Comparison of ENCODE assay signal across 36 cellular contexts in genomic region chr3:29302619-29303018, GRCh38.
"Had no signal": no experiment of that assay in that cellular context is flagged by ENCODE, and none has a peak within 500 bp of the region (broad histone marks: within the 10 kb centered on the region; RNA-seq: fewer than 3 reads in every experiment).

No MANE protein-coding gene starts in this region.

- H3K27ac ChIP-seq: ascending aorta, cardiac muscle cell, VCaP had no signal

- H3K36me3 Mint-ChIP-seq: activated CD4-positive, alpha-beta memory T cell treated with anti-CD3 and anti-CD28 coated beads for 36 hours; activated CD8-positive, alpha-beta memory T cell treated with anti-CD3 and anti-CD28 coated beads, Interleukin-2, amount 10 ng/mL, durations not matched to agents 7 days and 5 days; activated naive CD4-positive, alpha-beta T cell treated with anti-CD3 and anti-CD28 coated beads, Interleukin-2, amount 10 ng/mL, durations not matched to agents 7 days and 5 days; activated naive CD4-positive, alpha-beta T cell treated with anti-CD3 and anti-CD28 coated beads, Interleukin-2, amount 50 U/mL, for 24 hours; activated naive CD8-positive, alpha-beta T cell; activated naive CD8-positive, alpha-beta T cell treated with anti-CD3 and anti-CD28 coated beads, Interleukin-2, amount 10 ng/mL, durations not matched to agents 7 days and 5 days had no signal

- ATAC-seq: activated CD8-positive, alpha-beta memory T cell treated with anti-CD3 and anti-CD28 coated beads, Interleukin-2, amount 10 ng/mL, durations not matched to agents 7 days and 5 days; activated CD8-positive, alpha-beta T cell treated with anti-CD3 and anti-CD28 coated beads for 36 hours; activated naive CD8-positive, alpha-beta T cell treated with anti-CD3 and anti-CD28 coated beads, Interleukin-2, amount 50 U/mL, for 24 hours had no signal

- H3K27ac Mint-ChIP-seq: activated B cell treated with CpG ODN at 0.5 μM for 24 hours; activated CD4-positive, alpha-beta memory T cell treated with anti-CD3 and anti-CD28 coated beads for 36 hours; activated CD4-positive, alpha-beta T cell treated with anti-CD3 and anti-CD28 coated beads, Interleukin-2, amount 10 ng/mL, durations not matched to agents 24 days and 14 days; activated CD8-positive, alpha-beta memory T cell treated with anti-CD3 and anti-CD28 coated beads, Interleukin-2, amount 10 ng/mL, durations not matched to agents 7 days and 5 days; activated CD8-positive, alpha-beta T cell treated with anti-CD3 and anti-CD28 coated beads for 36 hours; activated naive CD4-positive, alpha-beta T cell treated with anti-CD3 and anti-CD28 coated beads, Interleukin-2, amount 10 ng/mL, durations not matched to agents 7 days and 5 days; activated naive CD4-positive, alpha-beta T cell treated with anti-CD3 and anti-CD28 coated beads, Interleukin-2, amount 50 U/mL, for 24 hours; activated naive CD8-positive, alpha-beta T cell; activated naive CD8-positive, alpha-beta T cell treated with anti-CD3 and anti-CD28 coated beads, Interleukin-2, amount 10 ng/mL, durations not matched to agents 7 days and 5 days; activated naive CD8-positive, alpha-beta T cell treated with anti-CD3 and anti-CD28 coated beads, Interleukin-2, amount 50 U/mL, for 24 hours; activated T-cell treated with anti-CD3 and anti-CD28 coated beads, Interleukin-2, amount 50 U/mL, for 24 hours; activated T-helper 2 cell treated with anti-CD3 and anti-CD28 coated beads, Interferon-gamma antibody, Interleukin-2, Interleukin-4, amounts not matched to agents 10 μg/mL and 5 μg/mL and 100 μg/mL, durations not matched to agents 14 hours and 24 hours and 36 hours; brain; T-helper 1 cell treated with Interleukin-12 subunit alpha and Interleukin-12 subunit beta and Interleukin-4 antibody, amounts not matched to agents 30 μg/mL and 1 μg/mL, for 36 hours; T-helper 2 cell treated with Interferon-gamma antibody and Interleukin-4, amounts not matched to agents 5 μg/mL and 100 μg/mL, for 36 hours had no signal

- H3K4me3 Mint-ChIP-seq: activated B cell treated with CpG ODN at 0.5 μM for 24 hours; activated CD4-positive, alpha-beta memory T cell treated with anti-CD3 and anti-CD28 coated beads for 36 hours; activated CD4-positive, alpha-beta T cell treated with anti-CD3 and anti-CD28 coated beads, Interleukin-2, amount 10 ng/mL, durations not matched to agents 24 days and 14 days; activated CD8-positive, alpha-beta memory T cell treated with anti-CD3 and anti-CD28 coated beads, Interleukin-2, amount 10 ng/mL, durations not matched to agents 7 days and 5 days; activated CD8-positive, alpha-beta T cell treated with anti-CD3 and anti-CD28 coated beads for 36 hours; activated naive CD4-positive, alpha-beta T cell treated with anti-CD3 and anti-CD28 coated beads, Interleukin-2, amount 10 ng/mL, durations not matched to agents 7 days and 5 days; activated naive CD4-positive, alpha-beta T cell treated with anti-CD3 and anti-CD28 coated beads, Interleukin-2, amount 50 U/mL, for 24 hours; activated naive CD8-positive, alpha-beta T cell; activated naive CD8-positive, alpha-beta T cell treated with anti-CD3 and anti-CD28 coated beads, Interleukin-2, amount 10 ng/mL, durations not matched to agents 7 days and 5 days; activated naive CD8-positive, alpha-beta T cell treated with anti-CD3 and anti-CD28 coated beads, Interleukin-2, amount 50 U/mL, for 24 hours; activated T-cell treated with anti-CD3 and anti-CD28 coated beads, Interleukin-2, amount 50 U/mL, for 24 hours; brain; central memory CD8-positive, alpha-beta T cell; T-helper 1 cell treated with Interleukin-12 subunit alpha and Interleukin-12 subunit beta and Interleukin-4 antibody, amounts not matched to agents 30 μg/mL and 1 μg/mL, for 36 hours; T-helper 2 cell treated with Interferon-gamma antibody and Interleukin-4, amounts not matched to agents 5 μg/mL and 100 μg/mL, for 36 hours had no signal

- H3K4me1 Mint-ChIP-seq: activated B cell treated with CpG ODN at 0.5 μM for 24 hours; activated CD8-positive, alpha-beta memory T cell treated with anti-CD3 and anti-CD28 coated beads, Interleukin-2, amount 10 ng/mL, durations not matched to agents 7 days and 5 days; activated naive CD4-positive, alpha-beta T cell treated with anti-CD3 and anti-CD28 coated beads, Interleukin-2, amount 50 U/mL, for 24 hours; central memory CD8-positive, alpha-beta T cell had no signal

- H3K9me3 Mint-ChIP-seq: activated B cell treated with CpG ODN at 0.5 μM for 24 hours; activated CD4-positive, alpha-beta T cell treated with anti-CD3 and anti-CD28 coated beads, Interleukin-2, amount 10 ng/mL, durations not matched to agents 24 days and 14 days; activated CD8-positive, alpha-beta T cell treated with anti-CD3 and anti-CD28 coated beads for 36 hours; activated naive CD8-positive, alpha-beta T cell treated with anti-CD3 and anti-CD28 coated beads, Interleukin-2, amount 10 ng/mL, durations not matched to agents 7 days and 5 days; activated naive CD8-positive, alpha-beta T cell treated with anti-CD3 and anti-CD28 coated beads, Interleukin-2, amount 50 U/mL, for 24 hours; activated T-cell treated with anti-CD3 and anti-CD28 coated beads, Interleukin-2, amount 50 U/mL, for 24 hours; activated T-helper 2 cell treated with anti-CD3 and anti-CD28 coated beads, Interferon-gamma antibody, Interleukin-2, Interleukin-4, amounts not matched to agents 10 μg/mL and 5 μg/mL and 100 μg/mL, durations not matched to agents 14 hours and 24 hours and 36 hours; T-helper 2 cell treated with Interferon-gamma antibody and Interleukin-4, amounts not matched to agents 5 μg/mL and 100 μg/mL, for 36 hours had no signal

- H3K27me3 ChIP-seq: ascending aorta, cardiac muscle cell had no signal

- DNase-seq: activated B cell treated with CpG ODN at 0.5 μM for 24 hours; activated CD4-positive, alpha-beta memory T cell treated with anti-CD3 and anti-CD28 coated beads for 36 hours; activated CD4-positive, alpha-beta T cell treated with anti-CD3 and anti-CD28 coated beads for 4 hours; activated CD4-positive, alpha-beta T cell treated with anti-CD3 and anti-CD28 coated beads, Interleukin-2, amount 10 ng/mL, durations not matched to agents 24 days and 14 days; activated CD4-positive, alpha-beta T cell treated with anti-CD3 and anti-CD28 coated beads, Interleukin-2, amount 50 U/mL, for 1 hour; activated CD4-positive, alpha-beta T cell treated with anti-CD3 and anti-CD28 coated beads, Interleukin-2, amount 50 U/mL, for 4 hours; activated CD4-positive, CD25-positive, alpha-beta regulatory T cell treated with anti-CD3 and anti-CD28 coated beads, Interleukin-2, amount 50 U/mL, for 72 hours; activated CD8-positive, alpha-beta memory T cell treated with anti-CD3 and anti-CD28 coated beads for 24 hours; activated CD8-positive, alpha-beta memory T cell treated with anti-CD3 and anti-CD28 coated beads, Interleukin-2, amount 10 ng/mL, durations not matched to agents 7 days and 5 days; activated CD8-positive, alpha-beta memory T cell treated with anti-CD3 and anti-CD28 coated beads, Interleukin-2, amount 50 U/mL, for 48 hours; activated CD8-positive, alpha-beta T cell treated with anti-CD3 and anti-CD28 coated beads for 36 hours; activated effector memory CD4-positive, alpha-beta T cell treated with Interleukin-2 at 50 U/mL for 16 hours; activated gamma-delta T cell; activated naive CD4-positive, alpha-beta T cell treated with anti-CD3 and anti-CD28 coated beads, Interleukin-2, amount 10 ng/mL, durations not matched to agents 7 days and 5 days; activated naive CD4-positive, alpha-beta T cell treated with Interleukin-2 at 50 U/mL for 16 hours; activated naive CD8-positive, alpha-beta T cell treated with anti-CD3 and anti-CD28 coated beads, Interleukin-2, amount 10 ng/mL, durations not matched to agents 7 days and 5 days; activated naive CD8-positive, alpha-beta T cell treated with anti-CD3 and anti-CD28 coated beads, Interleukin-2, amount 50 U/mL, for 24 hours; activated T-cell treated with anti-CD3 and anti-CD28 coated beads, Interleukin-2, amount 50 U/mL, for 24 hours; activated T-cell treated with anti-CD3 and anti-CD28 coated beads, Interleukin-2, amount 50 U/mL, for 48 hours; amygdala; anterior cingulate cortex; caudate nucleus; cerebellar nuclear complex; T-helper 1 cell; T-helper 2 cell; T-helper 9 cell had no signal

- H3K27me3 Mint-ChIP-seq: activated B cell treated with CpG ODN at 0.5 μM for 24 hours; activated CD4-positive, alpha-beta memory T cell treated with anti-CD3 and anti-CD28 coated beads for 36 hours; activated CD4-positive, alpha-beta T cell treated with anti-CD3 and anti-CD28 coated beads, Interleukin-2, amount 10 ng/mL, durations not matched to agents 24 days and 14 days; activated CD8-positive, alpha-beta memory T cell treated with anti-CD3 and anti-CD28 coated beads, Interleukin-2, amount 10 ng/mL, durations not matched to agents 7 days and 5 days; activated CD8-positive, alpha-beta T cell treated with anti-CD3 and anti-CD28 coated beads for 36 hours; activated naive CD4-positive, alpha-beta T cell treated with anti-CD3 and anti-CD28 coated beads, Interleukin-2, amount 10 ng/mL, durations not matched to agents 7 days and 5 days; activated naive CD4-positive, alpha-beta T cell treated with anti-CD3 and anti-CD28 coated beads, Interleukin-2, amount 50 U/mL, for 24 hours; activated naive CD8-positive, alpha-beta T cell; activated naive CD8-positive, alpha-beta T cell treated with anti-CD3 and anti-CD28 coated beads, Interleukin-2, amount 10 ng/mL, durations not matched to agents 7 days and 5 days; activated T-cell treated with anti-CD3 and anti-CD28 coated beads, Interleukin-2, amount 50 U/mL, for 24 hours; brain; central memory CD8-positive, alpha-beta T cell had no signal

- H3K4me3 ChIP-seq: ascending aorta, cardiac muscle cell had no signal

- H3K36me3 ChIP-seq: ascending aorta, cardiac muscle cell had no signal

- H3K9me3 ChIP-seq: ascending aorta had no signal
